In genomic region chr6:87281426-87281825, GRCh38 we compare ENCODE assay signal across 24 cellular contexts. TPM values are rescaled to one million over a fixed set of nuclear protein-coding genes. Genes with fewer than 3 reads are reported as not detected.
A peak's percentile ranks its signal among the peaks of the same experiment; 100 is the strongest.
DNase-seq lines count a peak whose midpoint lies in the region; ATAC-seq and TF ChIP-seq lines count a peak whose summit lies in the region.
"Had no signal": no experiment of that assay in that cellular context is flagged by ENCODE, and none has a peak within 500 bp of the region (broad histone marks: within the 10 kb centered on the region; RNA-seq: fewer than 3 reads in every experiment).

No MANE protein-coding gene starts in this region.

- H3K9me2 ChIP-seq in SK-N-SH = no peaks in the 10 kb centered on the region

- in situ Hi-C loops in KBM-7 (cut with MboI; ENCODE audit: low pct_unique_long_range_greater_than_20kb, low sequenced_read_pairs) = no loop called here

- H3K36me3 ChIP-seq in cardiac muscle cell = no peaks in the 10 kb centered on the region
- no peaks in the 10 kb centered on the region for H3K36me3 ChIP-seq in upper lobe of right lung
- no peaks in the 10 kb centered on the region for H3K36me3 ChIP-seq in SK-N-SH (replicated peaks in 1 of 2; ENCODE audit: control insufficient read depth in 1 of 2, insufficient read depth in 2 of 2, low read length in 1 of 2)
- H3K36me3 ChIP-seq: BLaER1, MG63 had no signal

- DNase-seq in cardiac muscle cell (ENCODE audit: low read depth in 1 of 2, low spot score in 1 of 2) (peak; percentile 8 to 26), Right ventricle myocardium inferior (ENCODE audit: missing footprints) (no peak), SK-N-DZ (ENCODE audit: low spot score) (peak; percentile 59), fibroblast of the aortic adventitia (ENCODE audit: low read depth) (peak; percentile 8), upper lobe of right lung (no peak), SK-N-SH (no peak), KBM-7 (no peak), coronary artery (ENCODE audit: low spot score) (no peak)
- DNase-seq: CD4-positive, alpha-beta memory T cell; DMS153; GF-D8; GOT3; Kasumi-1; MG63; NCI-H1048; NCI-H1694 treated with DMSO at 0.1 percent for 48 hours; NCI-H748 treated with DMSO at 0.1 percent for 48 hours; OCI-M1; SHP77 had no signal

- no peak for TF ChIP-seq RAD21 in SK-N-SH (IDR thresholded peaks at IDR 0.05; ENCODE audit: low read length)

- no peak for TF ChIP-seq EP300 in SK-N-SH (IDR thresholded peaks at IDR 0.05; ENCODE audit: borderline replicate concordance in 1 of 2, low read depth in 1 of 2, low read length in 1 of 2)

- ATAC-seq in Right ventricle myocardium inferior = no peak
- peak; percentile 41 for ATAC-seq in upper lobe of right lung
- ATAC-seq: HCT116, SK-N-SH treated with all-trans-retinoic acid at 6 μM for 48 hours had no signal

- H3K4me2 ChIP-seq in SK-N-SH = no peak overlapping the region
- H3K4me2 ChIP-seq: BLaER1 had no signal

- CTCF ChIA-PET in SK-N-SH (lab: Yijun Ruan, JAX) = no interaction called here

- POLR2A ChIA-PET in SK-N-SH (lab: Yijun Ruan, JAX) = no interaction called here

- no peaks in the 10 kb centered on the region for H3K79me2 ChIP-seq in SK-N-SH (ENCODE audit: insufficient read depth)

- H3K4me3 ChIP-seq in cardiac muscle cell (no peak overlapping the region), fibroblast of the aortic adventitia (ENCODE audit: low read depth, low read length) (no peak overlapping the region), upper lobe of right lung (no peak overlapping the region), SK-N-SH (ENCODE audit: low read depth in 2 of 2, low read length in 1 of 2) (no peak overlapping the region), coronary artery (no peak overlapping the region)
- H3K4me3 ChIP-seq: BLaER1, MG63 had no signal

- TF ChIP-seq CTCF in cardiac muscle cell (IDR thresholded peaks at IDR 0.05; ENCODE audit: low read depth, low read length) (no peak), fibroblast of the aortic adventitia (IDR thresholded peaks at IDR 0.05; ENCODE audit: insufficient read depth, low read length) (no peak), upper lobe of right lung (IDR thresholded peaks at IDR 0.05) (no peak), SK-N-SH (IDR thresholded peaks at IDR 0.05) (no peak), coronary artery (IDR thresholded peaks at IDR 0.05) (no peak)

- intact Hi-C loops in Right ventricle myocardium inferior (cut with DNase I) (no loop called here), upper lobe of right lung (cut with DNase I) (no loop called here)

- 80% methylated on average over 1 of the region's 1 CpG for WGBS in SK-N-SH (ENCODE audit: low lambda C conversion rate)

- H3F3A ChIP-seq in SK-N-SH (replicated peaks; ENCODE audit: insufficient read depth) = no peaks in the 10 kb centered on the region

- H3K9me3 ChIP-seq in cardiac muscle cell (ENCODE audit: low read depth) = no peaks in the 10 kb centered on the region
- no peaks in the 10 kb centered on the region for H3K9me3 ChIP-seq in upper lobe of right lung
- H3K9me3 ChIP-seq in SK-N-SH = no peaks in the 10 kb centered on the region
- H3K9me3 ChIP-seq: BLaER1, MG63 had no signal

- no peak overlapping the region for H3K9ac ChIP-seq in SK-N-SH
- H3K9ac ChIP-seq: BLaER1 had no signal

- no peaks in the 10 kb centered on the region for H3K4me1 ChIP-seq in cardiac muscle cell (ENCODE audit: low read depth)
- no peaks in the 10 kb centered on the region for H3K4me1 ChIP-seq in upper lobe of right lung
- peaks cover 0 to 6% of the 10 kb centered on the region in 2 experiments; a peak in 2 of 4 replicates for H3K4me1 ChIP-seq in SK-N-SH (ENCODE audit: control insufficient read depth in 1 of 2, insufficient read depth in 2 of 2, low read depth in 1 of 2, low read length in 1 of 2)
- H3K4me1 ChIP-seq: BLaER1 had no signal

- H3K27me3 ChIP-seq in cardiac muscle cell = no peaks in the 10 kb centered on the region
- H3K27me3 ChIP-seq in upper lobe of right lung = peaks cover 4% of the 10 kb centered on the region
- H3K27me3 ChIP-seq in SK-N-SH (ENCODE audit: insufficient read depth) = no peaks in the 10 kb centered on the region
- H3K27me3 ChIP-seq: BLaER1, MG63 had no signal

- H4K20me1 ChIP-seq in SK-N-SH (ENCODE audit: insufficient read depth) = no peaks in the 10 kb centered on the region
- H4K20me1 ChIP-seq: BLaER1 had no signal

- H3K27ac ChIP-seq in cardiac muscle cell (no peak overlapping the region), upper lobe of right lung (no peak overlapping the region), SK-N-SH (ENCODE audit: low read depth in 2 of 2, low read length in 1 of 2) (no peak overlapping the region), coronary artery (no peak overlapping the region)
- H3K27ac ChIP-seq: BLaER1 had no signal

- no peak overlapping the region for H2AFZ ChIP-seq in SK-N-SH (ENCODE audit: low read depth)

TF ChIP-seq in SK-N-SH, 30 proteins besides CTCF, POLR2A, EP300 and RAD21:
- TF ChIP-seq NFIC (IDR thresholded peaks at IDR 0.05; ENCODE audit: borderline replicate concordance) (no peak), MAX (IDR thresholded peaks at IDR 0.05; ENCODE audit: low read depth) (no peak), JUND (IDR thresholded peaks at IDR 0.05) (no peak), YY1 (IDR thresholded peaks at IDR 0.05; ENCODE audit: low read depth) (no peak), RCOR1 (IDR thresholded peaks at IDR 0.05; ENCODE audit: low read length) (no peak), RFX5 (IDR thresholded peaks at IDR 0.05; ENCODE audit: low read length) (no peak)

RNA-seq across cellular contexts. Expression of gene SMIM8, which starts 41.0 kb away (rescaled TPM):
- total RNA-seq in cardiac muscle cell = 8.8 and 15.7 TPM in 2 replicates
- polyA plus RNA-seq in cardiac muscle cell = 16.0 and 29.1 TPM in 2 replicates
- total RNA-seq in Right ventricle myocardium inferior = 10.9 TPM
- polyA plus RNA-seq in SK-N-DZ (2014; cell fraction: cytosol; rRNA removed) = 21.7 and 28.5 TPM in 2 replicates
- 18.8 and 27.2 TPM in 2 replicates for polyA plus RNA-seq in SK-N-DZ (2014; cell fraction: nucleus; rRNA removed)
- 5.4 and 9.7 TPM in 2 replicates for total RNA-seq in fibroblast of the aortic adventitia (ENCODE audit: low replicate concordance)
- 9.5 TPM for total RNA-seq in upper lobe of right lung
- 1.6 and 3.1 TPM in 2 replicates for polyA plus RNA-seq in SK-N-SH (2012; rRNA removed)
- polyA plus RNA-seq in SK-N-SH (2012; cell fraction: cytosol; rRNA removed) = 2.9 and 4.4 TPM in 2 replicates
- 2.8 and 4.0 TPM in 2 replicates for polyA plus RNA-seq in SK-N-SH (2012; cell fraction: nucleus; rRNA removed)

RNA-seq across cellular contexts. Expression of gene GJB7, which starts 47.7 kb away (rescaled TPM):
- not detected in 2 replicates for total RNA-seq in cardiac muscle cell
- 0.96 TPM in 1 of 2 replicates, not detected in the other for polyA plus RNA-seq in cardiac muscle cell
- total RNA-seq in Right ventricle myocardium inferior = not detected
- not detected in 2 replicates for polyA plus RNA-seq in SK-N-DZ (2014; cell fraction: cytosol; rRNA removed)
- not detected in 2 replicates for polyA plus RNA-seq in SK-N-DZ (2014; cell fraction: nucleus; rRNA removed)
- not detected in 2 replicates for total RNA-seq in fibroblast of the aortic adventitia (ENCODE audit: low replicate concordance)
- total RNA-seq in upper lobe of right lung = not detected
- polyA plus RNA-seq in SK-N-SH (2012; rRNA removed) = not detected in 2 replicates
- polyA plus RNA-seq in SK-N-SH (2012; cell fraction: cytosol; rRNA removed) = not detected in 2 replicates
- not detected in 2 replicates for polyA plus RNA-seq in SK-N-SH (2012; cell fraction: nucleus; rRNA removed)
- total RNA-seq: CD4-positive, alpha-beta memory T cell; Daoy had no signal
- polyA plus RNA-seq: IgD-negative memory B cell had no signal

Comparison
In these comparisons a context has a peak if more than half of its experiments do, and no peak if none do; other contexts are left out.
1. DNase-seq: peak in cardiac muscle cell (2 of 2), SK-N-DZ (single experiment) and fibroblast of the aortic adventitia (single experiment); none in Right ventricle myocardium inferior (single experiment), upper lobe of right lung (single experiment), SK-N-SH (single experiment), KBM-7 (single experiment) and coronary artery (single experiment).